In the genomic region with DNA sequence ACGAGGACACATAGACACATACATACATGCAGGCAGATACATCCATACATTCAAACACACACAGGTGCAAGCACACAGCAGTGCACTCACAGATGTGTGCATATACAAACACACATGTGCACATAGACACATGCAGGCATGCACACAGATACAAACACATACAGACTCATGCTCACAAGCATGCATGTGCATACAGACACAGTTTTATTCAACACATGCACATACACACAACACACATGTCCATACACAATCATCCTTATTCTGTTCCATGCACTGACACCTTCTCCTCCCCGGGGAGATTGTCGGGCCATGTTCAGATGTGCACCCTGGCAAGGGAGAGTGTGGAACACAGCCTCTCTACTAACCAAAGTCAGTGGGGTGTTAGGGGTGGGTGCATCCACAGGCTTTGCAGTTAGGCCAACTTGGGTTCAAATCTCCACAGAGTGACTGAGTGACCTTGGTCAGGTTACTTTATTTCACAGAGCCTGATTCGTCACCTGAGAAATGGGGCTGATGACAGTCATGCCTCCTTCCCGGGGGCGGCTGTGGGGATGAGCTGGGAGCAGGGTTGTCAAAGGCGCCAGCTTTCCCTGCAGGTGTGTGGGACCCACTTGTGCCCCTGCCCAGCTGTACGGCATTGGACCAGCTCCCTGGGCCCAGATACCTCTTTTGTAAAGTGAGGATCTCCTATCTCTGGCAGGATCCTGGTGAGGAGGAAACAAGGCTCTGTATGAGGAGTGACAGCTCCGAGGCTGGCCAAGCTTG, we compare ENCODE assay signal across 20 cellular contexts.
DNase-seq lines count a peak whose midpoint lies in the region; ATAC-seq, FAIRE-seq and TF ChIP-seq lines count a peak whose summit lies in the region.
"Had no signal": no experiment of that assay in that cellular context is flagged by ENCODE, and none has a peak within 500 bp of the region (broad histone marks: within the 10 kb centered on the region; RNA-seq: fewer than 3 reads in every experiment).

No MANE protein-coding gene starts in this region.

- POLR2A ChIA-PET in activated naive CD8-positive, alpha-beta T cell treated with anti-CD3 and anti-CD28 coated beads, Interleukin-2, amount 10 ng/mL, durations not matched to agents 7 days and 5 days (lab: Charles Lee) = no interaction called here

- H3K9me3 Mint-ChIP-seq in activated naive CD8-positive, alpha-beta T cell treated with anti-CD3 and anti-CD28 coated beads, Interleukin-2, amount 10 ng/mL, durations not matched to agents 7 days and 5 days = no peaks in the 10 kb centered on the region
- H3K9me3 Mint-ChIP-seq in activated naive CD8-positive, alpha-beta T cell treated with anti-CD3 and anti-CD28 coated beads for 36 hours = no peaks in the 10 kb centered on the region
- no peaks in the 10 kb centered on the region for H3K9me3 Mint-ChIP-seq in chondrocyte (ENCODE audit: low read depth)
- H3K9me3 Mint-ChIP-seq in type B pancreatic cell = no peaks in the 10 kb centered on the region
- H3K9me3 Mint-ChIP-seq: IgD-negative memory B cell had no signal

- peak; percentile 89 for FAIRE-seq in HTR-8/SVneo (lab: Jason Lieb, UNC)
- FAIRE-seq: A549, G401.6, GM12892, GM19239 had no signal

- H3K4me1 Mint-ChIP-seq in activated naive CD8-positive, alpha-beta T cell treated with anti-CD3 and anti-CD28 coated beads, Interleukin-2, amount 10 ng/mL, durations not matched to agents 7 days and 5 days = peaks cover 9% of the 10 kb centered on the region
- peaks cover 28% of the 10 kb centered on the region for H3K4me1 Mint-ChIP-seq in activated naive CD8-positive, alpha-beta T cell treated with anti-CD3 and anti-CD28 coated beads for 36 hours
- H3K4me1 Mint-ChIP-seq in chondrocyte (ENCODE audit: low read depth) = peaks cover 55% of the 10 kb centered on the region
- peaks cover 39% of the 10 kb centered on the region for H3K4me1 Mint-ChIP-seq in type B pancreatic cell (ENCODE audit: unreplicated experiment)

- no peak for ATAC-seq in activated naive CD8-positive, alpha-beta T cell treated with anti-CD3 and anti-CD28 coated beads, Interleukin-2, amount 10 ng/mL, durations not matched to agents 7 days and 5 days (ENCODE audit: low read depth)
- ATAC-seq in HG03039 (IDR thresholded peaks at IDR 0.05; ENCODE audit: unreplicated experiment) = no peak
- ATAC-seq: A549 had no signal

- peaks cover 3% of the 10 kb centered on the region for H3K36me3 Mint-ChIP-seq in activated naive CD8-positive, alpha-beta T cell treated with anti-CD3 and anti-CD28 coated beads, Interleukin-2, amount 10 ng/mL, durations not matched to agents 7 days and 5 days
- peaks cover 3% of the 10 kb centered on the region for H3K36me3 Mint-ChIP-seq in activated naive CD8-positive, alpha-beta T cell treated with anti-CD3 and anti-CD28 coated beads for 36 hours
- H3K36me3 Mint-ChIP-seq in chondrocyte (ENCODE audit: low read depth) (no peaks in the 10 kb centered on the region), type B pancreatic cell (no peaks in the 10 kb centered on the region)

- no peaks in the 10 kb centered on the region for H3K27me3 Mint-ChIP-seq in activated naive CD8-positive, alpha-beta T cell treated with anti-CD3 and anti-CD28 coated beads, Interleukin-2, amount 10 ng/mL, durations not matched to agents 7 days and 5 days
- H3K27me3 Mint-ChIP-seq in activated naive CD8-positive, alpha-beta T cell treated with anti-CD3 and anti-CD28 coated beads for 36 hours = no peaks in the 10 kb centered on the region
- no peaks in the 10 kb centered on the region for H3K27me3 Mint-ChIP-seq in chondrocyte (ENCODE audit: low read depth)
- H3K27me3 Mint-ChIP-seq in type B pancreatic cell = no peaks in the 10 kb centered on the region
- H3K27me3 Mint-ChIP-seq: IgD-negative memory B cell had no signal

- no peak for DNase-seq in activated naive CD8-positive, alpha-beta T cell treated with anti-CD3 and anti-CD28 coated beads, Interleukin-2, amount 10 ng/mL, durations not matched to agents 7 days and 5 days
- no peak for DNase-seq in activated naive CD8-positive, alpha-beta T cell treated with anti-CD3 and anti-CD28 coated beads for 36 hours
- DNase-seq in HTR-8/SVneo (ENCODE audit: insufficient read length, low spot score) (no peak), chondrocyte (ENCODE audit: low spot score) (no peak), type B pancreatic cell (ENCODE audit: extremely low spot score, unreplicated experiment) (no peak), Ammon's horn (ENCODE audit: low spot score) (no peak), NCI-H345 treated with DMSO at 0.1 percent for 48 hours (lab: John Stamatoyannopoulos, UW; ENCODE audit: unreplicated experiment) (no peak)
- DNase-seq: DMS79, MV-4-11, NCI-H1417 treated with DMSO at 0.1 percent for 48 hours, NCI-H2081, NCI-H2227 treated with DMSO at 0.1 percent for 48 hours, NCI-H526 treated with DMSO at 0.1 percent for 48 hours, SIG-M5 had no signal

- peak overlapping the region; percentile 20 for H3K27ac Mint-ChIP-seq in activated naive CD8-positive, alpha-beta T cell treated with anti-CD3 and anti-CD28 coated beads, Interleukin-2, amount 10 ng/mL, durations not matched to agents 7 days and 5 days
- no peak overlapping the region for H3K27ac Mint-ChIP-seq in activated naive CD8-positive, alpha-beta T cell treated with anti-CD3 and anti-CD28 coated beads for 36 hours
- H3K27ac Mint-ChIP-seq in chondrocyte (ENCODE audit: unreplicated experiment) (peak overlapping the region; percentile 54), type B pancreatic cell (peak overlapping the region; percentile 28)

- no peak overlapping the region for H3K4me3 Mint-ChIP-seq in activated naive CD8-positive, alpha-beta T cell treated with anti-CD3 and anti-CD28 coated beads, Interleukin-2, amount 10 ng/mL, durations not matched to agents 7 days and 5 days
- H3K4me3 Mint-ChIP-seq in activated naive CD8-positive, alpha-beta T cell treated with anti-CD3 and anti-CD28 coated beads for 36 hours = no peak overlapping the region
- H3K4me3 Mint-ChIP-seq in chondrocyte (ENCODE audit: unreplicated experiment) (no peak overlapping the region), type B pancreatic cell (no peak overlapping the region)
- H3K4me3 Mint-ChIP-seq: IgD-negative memory B cell had no signal

- TF ChIP-seq CTCF in chondrocyte (IDR thresholded peaks at IDR 0.05) (no peak), type B pancreatic cell (conservative IDR thresholded peaks at IDR 0.05) (no peak)
